30 cellular contexts compared by ENCODE assay signal in genomic region chr10:115046686-115047244, GRCh38. TPM values are rescaled to one million over a fixed set of nuclear protein-coding genes. Genes with fewer than 3 reads are reported as not detected.
"Had no signal": no experiment of that assay in that cellular context is flagged by ENCODE, and none has a peak within 500 bp of the region (broad histone marks: within the 10 kb centered on the region; RNA-seq: fewer than 3 reads in every experiment).

No MANE protein-coding gene starts in this region.

- H3K27me3 ChIP-seq: ascending aorta, breast epithelium, cardiac muscle cell, dorsolateral prefrontal cortex had no signal

- H3K36me3 ChIP-seq: ascending aorta, breast epithelium, cardiac muscle cell had no signal

- ATAC-seq: activated CD4-positive, alpha-beta T cell treated with anti-CD3 and anti-CD28 coated beads for 36 hours; activated CD8-positive, alpha-beta memory T cell treated with anti-CD3 and anti-CD28 coated beads, Interleukin-2, amount 10 ng/mL, durations not matched to agents 7 days and 5 days; activated CD8-positive, alpha-beta T cell treated with anti-CD3 and anti-CD28 coated beads, Interleukin-2, amount 10 ng/mL, durations not matched to agents 7 days and 5 days; activated naive CD8-positive, alpha-beta T cell treated with anti-CD3 and anti-CD28 coated beads, Interleukin-2, amount 50 U/mL, for 24 hours; esophagus mucosa; T-helper 17 cell had no signal

- H3K4me1 ChIP-seq: ascending aorta, breast epithelium had no signal

- H3K9me3 ChIP-seq: ascending aorta, breast epithelium had no signal

- H3K27ac ChIP-seq: ascending aorta, breast epithelium, cardiac muscle cell, coronary artery, dorsolateral prefrontal cortex had no signal

- H3K4me3 ChIP-seq: ascending aorta, breast epithelium, cardiac muscle cell, coronary artery, dorsolateral prefrontal cortex had no signal

- DNase-seq: activated CD4-positive, alpha-beta memory T cell treated with anti-CD3 and anti-CD28 coated beads for 36 hours; activated CD4-positive, alpha-beta T cell treated with anti-CD3 and anti-CD28 coated beads for 36 hours; activated CD4-positive, alpha-beta T cell treated with anti-CD3 and anti-CD28 coated beads, Interleukin-2, amount 10 ng/mL, durations not matched to agents 24 days and 14 days; activated CD4-positive, CD25-positive, alpha-beta regulatory T cell; activated CD4-positive, CD25-positive, alpha-beta regulatory T cell treated with anti-CD3 and anti-CD28 coated beads, Interleukin-2, amount 50 U/mL, for 72 hours; activated CD8-positive, alpha-beta memory T cell treated with anti-CD3 and anti-CD28 coated beads, Interleukin-2, amount 10 ng/mL, durations not matched to agents 7 days and 5 days; activated CD8-positive, alpha-beta memory T cell treated with anti-CD3 and anti-CD28 coated beads, Interleukin-2, amount 50 U/mL, for 4 hours; activated CD8-positive, alpha-beta T cell treated with anti-CD3 and anti-CD28 coated beads, Interleukin-2, amount 10 ng/mL, durations not matched to agents 7 days and 5 days; activated effector memory CD4-positive, alpha-beta T cell treated with anti-CD3 and anti-CD28 coated beads, Interleukin-2, amount 50 U/mL, for 16 hours; activated naive CD4-positive, alpha-beta T cell treated with anti-CD3 and anti-CD28 coated beads for 36 hours; activated naive CD8-positive, alpha-beta T cell treated with anti-CD3 and anti-CD28 coated beads for 36 hours; activated naive CD8-positive, alpha-beta T cell treated with anti-CD3 and anti-CD28 coated beads, Interleukin-2, amount 50 U/mL, for 24 hours; activated T-cell treated with anti-CD3 and anti-CD28 coated beads, Interleukin-2, amount 50 U/mL, for 1 hour; activated T-cell treated with anti-CD3 and anti-CD28 coated beads, Interleukin-2, amount 50 U/mL, for 48 hours; central memory CD4-positive, alpha-beta T cell; cerebellar nuclear complex; dorsolateral prefrontal cortex; effector memory CD4-positive, alpha-beta T cell; endodermal cell; foreskin melanocyte; glutamatergic neuron; T-helper 1 cell; T-helper 17 cell; T1000 had no signal

RNA-seq across cellular contexts. Expression of gene ATRNL1, which starts 46.4 kb away (rescaled TPM):
- total RNA-seq: activated CD8-positive, alpha-beta T cell treated with anti-CD3 and anti-CD28 coated beads, Interleukin-2, amount 10 ng/mL, durations not matched to agents 7 days and 5 days; activated naive CD4-positive, alpha-beta T cell treated with anti-CD3 and anti-CD28 coated beads for 36 hours; activated T-helper 1 cell treated with anti-CD3 and anti-CD28 coated beads, Interleukin-12 subunit alpha, Interleukin-12 subunit beta, Interleukin-2, Interleukin-4 antibody, amounts not matched to agents 30 ng/mL and 10 ng/mL and 1 ng/mL, durations not matched to agents 14 hours and 24 hours and 36 hours; T-helper 17 cell had no signal
